Comparison of ENCODE assay signal across 13 cellular contexts in the genomic region with DNA sequence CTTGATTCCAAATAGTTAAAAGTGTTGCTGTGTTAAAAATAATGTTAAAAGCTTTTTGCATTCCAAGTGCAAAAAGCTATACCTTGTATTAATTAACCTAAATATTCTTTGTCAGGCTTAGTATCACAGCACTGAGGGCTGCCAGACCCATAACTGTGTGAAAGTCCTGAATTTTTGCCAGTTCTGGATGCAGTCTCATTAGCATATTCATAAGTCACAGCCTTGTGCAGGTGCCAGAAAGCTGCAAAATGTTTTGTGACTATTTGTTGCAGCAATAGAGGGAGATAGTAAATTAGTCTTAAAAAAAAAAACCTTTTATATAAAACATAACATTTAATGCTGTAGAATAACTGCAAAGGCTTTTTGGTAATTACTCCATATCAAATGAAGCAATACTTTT. TPM values are rescaled to one million over a fixed set of nuclear protein-coding genes. Genes with fewer than 3 reads are reported as not detected.
"Had no signal": no experiment of that assay in that cellular context is flagged by ENCODE, and none has a peak within 500 bp of the region (broad histone marks: within the 10 kb centered on the region; RNA-seq: fewer than 3 reads in every experiment).

No MANE protein-coding gene starts in this region.

- H3K9me3 ChIP-seq: thyroid gland had no signal

- H3K4me3 Mint-ChIP-seq: activated CD8-positive, alpha-beta T cell treated with anti-CD3 and anti-CD28 coated beads for 36 hours; stimulated activated effector memory CD8-positive, alpha-beta T cell treated with anti-CD3 and anti-CD28 coated beads, Interleukin-12 subunit alpha, Interleukin-12 subunit beta, amount 100 ng/mL, for 72 hours; T-helper 17 cell had no signal

- H3K36me3 Mint-ChIP-seq: activated naive CD4-positive, alpha-beta T cell treated with anti-CD3 and anti-CD28 coated beads, Interleukin-2, amount 50 U/mL, for 72 hours; stimulated activated effector memory CD8-positive, alpha-beta T cell treated with anti-CD3 and anti-CD28 coated beads, Interleukin-12 subunit alpha, Interleukin-12 subunit beta, amount 100 ng/mL, for 72 hours had no signal

- H3K27me3 Mint-ChIP-seq: activated CD8-positive, alpha-beta T cell treated with anti-CD3 and anti-CD28 coated beads for 36 hours; T-helper 17 cell had no signal

- H3K9me3 Mint-ChIP-seq: activated CD8-positive, alpha-beta T cell treated with anti-CD3 and anti-CD28 coated beads for 36 hours; stimulated activated effector memory CD8-positive, alpha-beta T cell treated with anti-CD3 and anti-CD28 coated beads, Interleukin-12 subunit alpha, Interleukin-12 subunit beta, amount 100 ng/mL, for 72 hours had no signal

- H3K27ac Mint-ChIP-seq: activated CD8-positive, alpha-beta T cell treated with anti-CD3 and anti-CD28 coated beads for 36 hours; activated naive CD4-positive, alpha-beta T cell treated with anti-CD3 and anti-CD28 coated beads, Interleukin-2, amount 50 U/mL, for 72 hours; stimulated activated effector memory CD8-positive, alpha-beta T cell treated with anti-CD3 and anti-CD28 coated beads, Interleukin-12 subunit alpha, Interleukin-12 subunit beta, amount 100 ng/mL, for 72 hours; T-helper 17 cell had no signal

- ATAC-seq: activated CD8-positive, alpha-beta T cell treated with anti-CD3 and anti-CD28 coated beads for 36 hours; activated naive CD4-positive, alpha-beta T cell treated with anti-CD3 and anti-CD28 coated beads, Interleukin-2, amount 50 U/mL, for 72 hours; esophagus mucosa; stimulated activated effector memory CD8-positive, alpha-beta T cell treated with anti-CD3 and anti-CD28 coated beads, Interleukin-12 subunit alpha, Interleukin-12 subunit beta, amount 100 ng/mL, for 72 hours; T-helper 17 cell had no signal

- H3K27me3 ChIP-seq: thyroid gland had no signal

- DNase-seq: activated CD4-positive, alpha-beta T cell treated with anti-CD3 and anti-CD28 coated beads for 4 hours; activated CD8-positive, alpha-beta T cell treated with anti-CD3 and anti-CD28 coated beads for 36 hours; activated effector memory CD4-positive, alpha-beta T cell treated with anti-CD3 and anti-CD28 coated beads, Interleukin-2, amount 50 U/mL, for 16 hours; activated T-cell treated with anti-CD3 and anti-CD28 coated beads, Interleukin-2, amount 50 U/mL, for 48 hours; stimulated activated CD4-positive, alpha-beta T cell treated with anti-CD3 and anti-CD28 coated beads, Interleukin-2, amount 100 ng/mL, for 24 hours; T-helper 17 cell; thyroid gland had no signal

- H3K27ac ChIP-seq: thyroid gland had no signal

- H3K4me1 Mint-ChIP-seq: stimulated activated effector memory CD8-positive, alpha-beta T cell treated with anti-CD3 and anti-CD28 coated beads, Interleukin-12 subunit alpha, Interleukin-12 subunit beta, amount 100 ng/mL, for 72 hours; T-helper 17 cell had no signal

RNA-seq across cellular contexts. Expression of gene SLITRK1, which starts 56.6 kb away (rescaled TPM):
- total RNA-seq: activated CD8-positive, alpha-beta T cell treated with anti-CD3 and anti-CD28 coated beads for 36 hours; activated naive CD4-positive, alpha-beta T cell treated with anti-CD3 and anti-CD28 coated beads, Interleukin-2, amount 50 U/mL, for 72 hours; bronchial epithelial cell; esophagus mucosa; liver; mesenteric fat pad; T-helper 17 cell; thyroid gland had no signal
